Comparison of ENCODE assay signal across 16 cellular contexts in the genomic region with DNA sequence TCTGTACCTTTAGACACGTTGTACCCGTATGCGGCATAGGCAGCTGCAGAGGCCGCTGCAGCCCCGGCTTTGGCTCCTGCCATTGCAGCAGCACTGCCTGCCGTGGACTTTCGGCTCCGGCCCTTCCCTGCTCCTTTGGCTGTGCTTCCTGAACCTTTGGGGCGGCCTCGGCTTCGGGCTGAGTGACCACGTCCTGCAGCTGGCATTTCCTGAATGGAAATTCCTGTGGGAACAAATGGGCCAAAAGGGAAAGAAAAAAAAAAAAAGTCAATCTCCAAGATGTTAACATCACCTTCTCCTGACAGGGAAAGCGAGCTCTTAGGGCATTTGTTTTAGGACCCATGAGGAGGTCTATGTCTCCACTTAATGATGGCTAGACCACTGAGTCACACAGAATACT. TPM values are rescaled to one million over a fixed set of nuclear protein-coding genes. Genes with fewer than 3 reads are reported as not detected.
DNase-seq lines count a peak whose midpoint lies in the region; TF ChIP-seq lines count a peak whose summit lies in the region.
"Had no signal": no experiment of that assay in that cellular context is flagged by ENCODE, and none has a peak within 500 bp of the region (broad histone marks: within the 10 kb centered on the region; RNA-seq: fewer than 3 reads in every experiment).

No MANE protein-coding gene starts in this region.

- peak; percentile 97 for DNase-seq in EH (ENCODE audit: low read depth)
- peak; percentile 94 for DNase-seq in RPMI7951 (ENCODE audit: low read depth)
- DNase-seq in endothelial cell (ENCODE audit: low spot score) = peak; percentile 72
- DNase-seq in osteocyte (ENCODE audit: extremely low spot score, unreplicated experiment) = no peak
- DNase-seq in DMS53 (lab: John Stamatoyannopoulos, UW) = no peak
- DNase-seq in NCI-H1092 treated with DMSO at 0.1 percent for 48 hours (lab: John Stamatoyannopoulos, UW) = no peak
- no peak for DNase-seq in retina
- no peak for DNase-seq in Calu3
- DNase-seq: activated CD4-positive, alpha-beta T cell treated with anti-CD3 and anti-CD28 coated beads for 1 hour; CD4-positive, alpha-beta T cell; effector CD4-positive, alpha-beta T cell; GF-D8; naive B cell; sigmoid colon; T-cell had no signal

- H3K27me3 Mint-ChIP-seq in endothelial cell (ENCODE audit: unreplicated experiment) (peaks cover 11% of the 10 kb centered on the region), osteocyte (ENCODE audit: unreplicated experiment) (no peaks in the 10 kb centered on the region), Calu3 (ENCODE audit: unreplicated experiment) (no peaks in the 10 kb centered on the region)
- H3K27me3 Mint-ChIP-seq: CD4-positive, alpha-beta T cell; naive B cell; stimulated activated naive CD8-positive, alpha-beta T cell treated with anti-CD3 and anti-CD28 coated beads, Interleukin-15, Interleukin-2, amounts not matched to agents 100 ng/mL and 50 ng/mL, for 24 hours; T-cell had no signal

- CTCF ChIA-PET in Calu3 (lab: Charles Lee) = no interaction called here

- H3K4me3 Mint-ChIP-seq in endothelial cell (ENCODE audit: unreplicated experiment) (peak overlapping the region; percentile 29), osteocyte (ENCODE audit: unreplicated experiment) (no peak overlapping the region), Calu3 (ENCODE audit: low read depth, unreplicated experiment) (no peak overlapping the region)
- H3K4me3 Mint-ChIP-seq: CD4-positive, alpha-beta T cell; naive B cell; stimulated activated naive CD8-positive, alpha-beta T cell treated with anti-CD3 and anti-CD28 coated beads, Interleukin-15, Interleukin-2, amounts not matched to agents 100 ng/mL and 50 ng/mL, for 24 hours; T-cell had no signal

- TF ChIP-seq CTCF in endothelial cell (IDR thresholded peaks at IDR 0.05; ENCODE audit: unreplicated experiment) = no peak
- TF ChIP-seq CTCF in osteocyte (IDR thresholded peaks at IDR 0.05) = no peak
- no peak for TF ChIP-seq CTCF in Calu3 (IDR thresholded peaks at IDR 0.05; ENCODE audit: unreplicated experiment)

- H3K27ac Mint-ChIP-seq in endothelial cell (ENCODE audit: unreplicated experiment) = peak overlapping the region; percentile 99
- H3K27ac Mint-ChIP-seq in osteocyte (ENCODE audit: unreplicated experiment) = peak overlapping the region; percentile 81
- no peak overlapping the region for H3K27ac Mint-ChIP-seq in Calu3 (ENCODE audit: unreplicated experiment)
- H3K27ac Mint-ChIP-seq: CD4-positive, alpha-beta T cell; stimulated activated naive CD8-positive, alpha-beta T cell treated with anti-CD3 and anti-CD28 coated beads, Interleukin-15, Interleukin-2, amounts not matched to agents 100 ng/mL and 50 ng/mL, for 24 hours had no signal

- H3K9me3 Mint-ChIP-seq in endothelial cell (ENCODE audit: unreplicated experiment) (no peaks in the 10 kb centered on the region), osteocyte (ENCODE audit: unreplicated experiment) (no peaks in the 10 kb centered on the region), Calu3 (ENCODE audit: low read depth, unreplicated experiment) (no peaks in the 10 kb centered on the region)
- H3K9me3 Mint-ChIP-seq: CD4-positive, alpha-beta T cell; naive B cell; stimulated activated naive CD8-positive, alpha-beta T cell treated with anti-CD3 and anti-CD28 coated beads, Interleukin-15, Interleukin-2, amounts not matched to agents 100 ng/mL and 50 ng/mL, for 24 hours; T-cell had no signal

- H3K4me1 Mint-ChIP-seq in endothelial cell (ENCODE audit: unreplicated experiment) (peaks cover 25% of the 10 kb centered on the region), osteocyte (ENCODE audit: unreplicated experiment) (peaks cover 27% of the 10 kb centered on the region), Calu3 (ENCODE audit: low read depth, unreplicated experiment) (no peaks in the 10 kb centered on the region)
- H3K4me1 Mint-ChIP-seq: naive B cell, T-cell had no signal

- no TSS peak for BruUV-seq in Calu3 (replicated peaks; lab: Mats Ljungman, UMichigan)

- intact Hi-C loops in Calu3 (cut with micrococcal nuclease; ENCODE audit: unreplicated experiment) = no loop called here

- H3K36me3 Mint-ChIP-seq in endothelial cell (ENCODE audit: low read depth, unreplicated experiment) (peaks cover 59% of the 10 kb centered on the region), osteocyte (ENCODE audit: unreplicated experiment) (peaks cover 62% of the 10 kb centered on the region), Calu3 (ENCODE audit: insufficient read depth, unreplicated experiment) (peaks cover 26% of the 10 kb centered on the region)

RNA-seq across cellular contexts. Expression of gene CHAC1, which starts 29.6 kb away (rescaled TPM):
- total RNA-seq in RPMI7951 (2014; rRNA removed; shearing (Covaris generic)) = 6.8 and 9.5 TPM in 2 replicates
- total RNA-seq in endothelial cell (ENCODE audit: unreplicated experiment) (16.4 TPM), osteocyte (33.3 and 39.3 TPM in 2 replicates), Calu3 (2022) (5.0 and 5.2 TPM in 2 replicates)

RNA-seq across cellular contexts. Expression of gene DLL4, which starts 53.7 kb away (rescaled TPM):
- total RNA-seq in RPMI7951 (2014; rRNA removed; shearing (Covaris generic)) = 2.5 and 2.6 TPM in 2 replicates
- total RNA-seq in endothelial cell (ENCODE audit: unreplicated experiment) = 257 TPM
- total RNA-seq in osteocyte = 0.39 and 0.54 TPM in 2 replicates
- not detected in 2 replicates for total RNA-seq in Calu3 (2022)

Comparison
In these comparisons a context has a peak if more than half of its experiments do, and no peak if none do; other contexts are left out.
1. DNase-seq: peak in EH (single experiment), RPMI7951 (single experiment) and endothelial cell (single experiment); none in osteocyte (single experiment), DMS53 (single experiment), NCI-H1092 treated with DMSO at 0.1 percent for 48 hours (single experiment), retina (single experiment) and Calu3 (single experiment).
2. RNA of gene DLL4, which starts 53.7 kb away (total RNA-seq): 257 TPM in endothelial cell (single experiment); 2.5 to 2.6 TPM in RPMI7951, 0.39 to 0.54 TPM in osteocyte and not detected in Calu3; every median in the first group is over 10 times any median in the second.